22 cellular contexts compared by ENCODE assay signal in the genomic region with DNA sequence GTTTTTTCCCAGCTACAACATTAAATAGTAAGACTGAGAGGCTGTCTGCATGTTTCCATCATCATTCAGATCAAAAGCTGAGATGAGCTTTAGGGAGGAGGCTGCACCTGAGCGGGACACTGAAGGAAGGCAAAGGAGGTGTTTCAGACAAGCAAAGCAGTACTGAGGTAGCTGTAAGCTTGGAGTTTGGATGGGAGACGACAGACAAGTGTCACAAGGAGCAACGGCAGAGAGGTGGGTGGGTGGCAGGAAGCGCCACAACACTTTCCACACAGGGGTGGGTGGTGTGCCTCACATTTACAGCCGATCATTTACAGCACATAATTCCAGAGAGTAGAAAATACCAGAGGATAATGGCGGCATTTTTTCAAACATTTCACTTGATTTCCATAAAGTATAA.
DNase-seq lines count a peak whose midpoint lies in the region; ATAC-seq and TF ChIP-seq lines count a peak whose summit lies in the region.
"Had no signal": no experiment of that assay in that cellular context is flagged by ENCODE, and none has a peak within 500 bp of the region (broad histone marks: within the 10 kb centered on the region; RNA-seq: fewer than 3 reads in every experiment).

No MANE protein-coding gene starts in this region.

- no peaks in the 10 kb centered on the region for H3K9me3 Mint-ChIP-seq in activated naive CD8-positive, alpha-beta T cell treated with anti-CD3 and anti-CD28 coated beads for 36 hours
- H3K9me3 Mint-ChIP-seq in activated naive CD8-positive, alpha-beta T cell treated with anti-CD3 and anti-CD28 coated beads, Interleukin-2, amount 50 U/mL, for 24 hours: no peaks in the 10 kb centered on the region
- H3K9me3 Mint-ChIP-seq in central memory CD8-positive, alpha-beta T cell: no peaks in the 10 kb centered on the region
- H3K9me3 Mint-ChIP-seq in stimulated activated effector memory CD8-positive, alpha-beta T cell treated with anti-CD3 and anti-CD28 coated beads, Interleukin-12 subunit alpha, Interleukin-12 subunit beta, amount 100 ng/mL, for 72 hours: no peaks in the 10 kb centered on the region
- H3K9me3 Mint-ChIP-seq: CD4-positive, CD25-positive, alpha-beta regulatory T cell had no signal

- peaks cover 23% of the 10 kb centered on the region for H3K4me1 Mint-ChIP-seq in activated naive CD8-positive, alpha-beta T cell treated with anti-CD3 and anti-CD28 coated beads for 36 hours
- H3K4me1 Mint-ChIP-seq in activated naive CD8-positive, alpha-beta T cell treated with anti-CD3 and anti-CD28 coated beads, Interleukin-2, amount 50 U/mL, for 24 hours: peaks cover 8% of the 10 kb centered on the region
- peaks cover 14% of the 10 kb centered on the region for H3K4me1 Mint-ChIP-seq in central memory CD8-positive, alpha-beta T cell
- H3K4me1 Mint-ChIP-seq in stimulated activated effector memory CD8-positive, alpha-beta T cell treated with anti-CD3 and anti-CD28 coated beads, Interleukin-12 subunit alpha, Interleukin-12 subunit beta, amount 100 ng/mL, for 72 hours: peaks cover 24% of the 10 kb centered on the region

- no peaks in the 10 kb centered on the region for H3K27me3 Mint-ChIP-seq in activated naive CD8-positive, alpha-beta T cell treated with anti-CD3 and anti-CD28 coated beads for 36 hours
- no peaks in the 10 kb centered on the region for H3K27me3 Mint-ChIP-seq in activated naive CD8-positive, alpha-beta T cell treated with anti-CD3 and anti-CD28 coated beads, Interleukin-2, amount 50 U/mL, for 24 hours
- no peaks in the 10 kb centered on the region for H3K27me3 Mint-ChIP-seq in central memory CD8-positive, alpha-beta T cell

- peak; percentile 22 for TF ChIP-seq POLR2A in GM18505 (IDR thresholded peaks at IDR 0.05; ENCODE audit: borderline replicate concordance, extremely low read depth, insufficient read depth, insufficient read length)

- DNase-seq in activated naive CD8-positive, alpha-beta T cell treated with anti-CD3 and anti-CD28 coated beads for 36 hours: no peak
- DNase-seq in activated naive CD8-positive, alpha-beta T cell treated with anti-CD3 and anti-CD28 coated beads, Interleukin-2, amount 50 U/mL, for 24 hours: no peak
- DNase-seq in central memory CD8-positive, alpha-beta T cell (ENCODE audit: low spot score in 2 of 2): no peak
- DNase-seq in stimulated activated effector memory CD8-positive, alpha-beta T cell treated with anti-CD3 and anti-CD28 coated beads, Interleukin-12 subunit alpha, Interleukin-12 subunit beta, amount 100 ng/mL, for 72 hours (ENCODE audit: low spot score in 2 of 2): no peak
- DNase-seq in NOMO-1 treated with dmso at 0.1 percent for 144 hours (lab: John Stamatoyannopoulos, UW; ENCODE audit: unreplicated experiment): no peak
- no peak for DNase-seq in EL
- DNase-seq: BE2C; CD4-positive, CD25-positive, alpha-beta regulatory T cell; DND-41; GOT3; HCEC 1CT; KBM-7; NCI-H1092; NCI-H1436; NCI-H187 treated with DMSO at 0.1 percent for 48 hours; NCI-H2107; NCI-H446 treated with DMSO at 0.1 percent for 48 hours; NCI-H526 treated with DMSO at 0.1 percent for 48 hours; PC-3; RPMI8226; SHP77 had no signal

- peak overlapping the region; percentile 59 for H3K27ac Mint-ChIP-seq in activated naive CD8-positive, alpha-beta T cell treated with anti-CD3 and anti-CD28 coated beads for 36 hours
- H3K27ac Mint-ChIP-seq in activated naive CD8-positive, alpha-beta T cell treated with anti-CD3 and anti-CD28 coated beads, Interleukin-2, amount 50 U/mL, for 24 hours: no peak overlapping the region
- H3K27ac Mint-ChIP-seq in central memory CD8-positive, alpha-beta T cell (ENCODE audit: low read depth): peak overlapping the region; percentile 50
- H3K27ac Mint-ChIP-seq in stimulated activated effector memory CD8-positive, alpha-beta T cell treated with anti-CD3 and anti-CD28 coated beads, Interleukin-12 subunit alpha, Interleukin-12 subunit beta, amount 100 ng/mL, for 72 hours: peak overlapping the region; percentile 48

- ATAC-seq in activated naive CD8-positive, alpha-beta T cell treated with anti-CD3 and anti-CD28 coated beads, Interleukin-2, amount 50 U/mL, for 24 hours: no peak
- no peak for ATAC-seq in GM18505 (IDR thresholded peaks at IDR 0.05; ENCODE audit: unreplicated experiment)
- ATAC-seq in central memory CD8-positive, alpha-beta T cell (replicated peaks; ENCODE audit: extremely low read depth, poor library complexity, severe bottlenecking): no peak
- no peak for ATAC-seq in stimulated activated effector memory CD8-positive, alpha-beta T cell treated with anti-CD3 and anti-CD28 coated beads, Interleukin-12 subunit alpha, Interleukin-12 subunit beta, amount 100 ng/mL, for 72 hours
- ATAC-seq: PC-3 had no signal

- H3K4me3 Mint-ChIP-seq in activated naive CD8-positive, alpha-beta T cell treated with anti-CD3 and anti-CD28 coated beads for 36 hours: no peak overlapping the region
- no peak overlapping the region for H3K4me3 Mint-ChIP-seq in activated naive CD8-positive, alpha-beta T cell treated with anti-CD3 and anti-CD28 coated beads, Interleukin-2, amount 50 U/mL, for 24 hours
- no peak overlapping the region for H3K4me3 Mint-ChIP-seq in central memory CD8-positive, alpha-beta T cell
- H3K4me3 Mint-ChIP-seq in stimulated activated effector memory CD8-positive, alpha-beta T cell treated with anti-CD3 and anti-CD28 coated beads, Interleukin-12 subunit alpha, Interleukin-12 subunit beta, amount 100 ng/mL, for 72 hours: no peak overlapping the region
- H3K4me3 Mint-ChIP-seq: CD4-positive, CD25-positive, alpha-beta regulatory T cell had no signal

- peaks cover 28% of the 10 kb centered on the region for H3K36me3 Mint-ChIP-seq in activated naive CD8-positive, alpha-beta T cell treated with anti-CD3 and anti-CD28 coated beads for 36 hours
- peaks cover 34% of the 10 kb centered on the region for H3K36me3 Mint-ChIP-seq in activated naive CD8-positive, alpha-beta T cell treated with anti-CD3 and anti-CD28 coated beads, Interleukin-2, amount 50 U/mL, for 24 hours (ENCODE audit: low read depth)
- peaks cover 34% of the 10 kb centered on the region for H3K36me3 Mint-ChIP-seq in central memory CD8-positive, alpha-beta T cell (ENCODE audit: insufficient read depth)
- H3K36me3 Mint-ChIP-seq in stimulated activated effector memory CD8-positive, alpha-beta T cell treated with anti-CD3 and anti-CD28 coated beads, Interleukin-12 subunit alpha, Interleukin-12 subunit beta, amount 100 ng/mL, for 72 hours: peaks cover 65% of the 10 kb centered on the region
